ENCODE assay signal across 6 cellular contexts in genomic region chr15:40847225-40847961, GRCh38. TPM values are rescaled to one million over a fixed set of nuclear protein-coding genes. Genes with fewer than 3 reads are reported as not detected.
DNase-seq lines count a peak whose midpoint lies in the region; ATAC-seq and TF ChIP-seq lines count a peak whose summit lies in the region.

No MANE protein-coding gene starts in this region.

- ATAC-seq in PC-3 (peak; percentile 65), left ventricle myocardium superior (peak; percentile 81), HG03135 (IDR thresholded peaks at IDR 0.05; ENCODE audit: unreplicated experiment) (no peak)
- ATAC-seq in effector memory CD8-positive, alpha-beta T cell (replicated peaks), result no peak

- CTCF ChIA-PET in PC-3 (lab: Charles Lee), result interaction anchor here (0.6 to 2.8 kb wide), 3 partner anchors 10 to 45 kb away, joined by 3 to 11 read pairs (median 5); no protein-coding TSS in a partner anchor

- BruUV-seq in PC-3 (replicated peaks; lab: Mats Ljungman, UMichigan), result no TSS peak

- H3K9me3 Mint-ChIP-seq in effector memory CD8-positive, alpha-beta T cell, result no peaks in the 10 kb centered on the region

- peaks cover 15% of the 10 kb centered on the region; the same call in 1 of the 2 replicates for H3K36me3 ChIP-seq in PC-3 (ENCODE audit: low read depth, low read length)

- H3K4me3 Mint-ChIP-seq in effector memory CD8-positive, alpha-beta T cell, result no peak overlapping the region

- H3K4me3 ChIP-seq in PC-3 (ENCODE audit: low read length), result peak overlapping the region; percentile 88

- peaks cover 0 to 7% of the 10 kb centered on the region in 2 donors for H3K27me3 Mint-ChIP-seq in effector memory CD8-positive, alpha-beta T cell

- intact Hi-C loops in PC-3 (cut with micrococcal nuclease) (no loop called here), left ventricle myocardium superior (cut with micrococcal nuclease) (no loop called here)

- peaks cover 38% of the 10 kb centered on the region for H3K4me1 ChIP-seq in PC-3 (ENCODE audit: insufficient read depth, low read length)

- H3K36me3 Mint-ChIP-seq in effector memory CD8-positive, alpha-beta T cell (ENCODE audit: insufficient read depth), result no peaks in the 10 kb centered on the region

- no peak overlapping the region for H2AFZ ChIP-seq in PC-3 (ENCODE audit: low read length)

- no peaks in the 10 kb centered on the region for H3K27me3 ChIP-seq in PC-3 (ENCODE audit: low read length)

- H3K9me2 ChIP-seq in PC-3 (replicated peaks; ENCODE audit: low read length), result no peaks in the 10 kb centered on the region

- H3K27ac ChIP-seq in PC-3 (ENCODE audit: low read length), result peak overlapping the region; percentile 53

- POLR2A ChIA-PET in PC-3 (lab: Charles Lee; ENCODE audit: unreplicated experiment), result interaction anchor here (0.6 kb wide), 1 partner anchor 24 kb away, joined by 3 read pairs; no protein-coding TSS in a partner anchor

- H3K4me2 ChIP-seq in PC-3 (ENCODE audit: low read length), result peak overlapping the region; percentile 83

- no peaks in the 10 kb centered on the region for H3F3A ChIP-seq in PC-3 (ENCODE audit: low read length, unreplicated experiment)

- H3K9me3 ChIP-seq in PC-3 (ENCODE audit: low read length), result no peaks in the 10 kb centered on the region

- no peak for TF ChIP-seq CTCF in PC-3 (conservative IDR thresholded peaks at IDR 0.05; ENCODE audit: low read depth, low read length)

- peak; percentile 41 for DNase-seq in COLO829 (ENCODE audit: low spot score)
- peak; percentile 12 for DNase-seq in HCEC 1CT
- DNase-seq in PC-3, result peak; percentile 85
- DNase-seq in left ventricle myocardium superior, result peak; percentile 47
- DNase-seq in effector memory CD8-positive, alpha-beta T cell, result no peak

- H4K20me1 ChIP-seq in PC-3 (ENCODE audit: low read length), result peaks cover 19% of the 10 kb centered on the region; the same call in 1 of the 2 replicates

- peaks cover 85% of the 10 kb centered on the region for H3K79me2 ChIP-seq in PC-3 (ENCODE audit: low read length)

- peaks cover 4 to 12% of the 10 kb centered on the region in 2 donors for H3K4me1 Mint-ChIP-seq in effector memory CD8-positive, alpha-beta T cell (ENCODE audit: low read depth in 2 of 2)

- no peak overlapping the region for H3K27ac Mint-ChIP-seq in effector memory CD8-positive, alpha-beta T cell

- H3K9ac ChIP-seq in PC-3 (ENCODE audit: low read length), result peak overlapping the region; percentile 44

RNA-seq across cellular contexts. Expression of gene SPINT1, which starts 3.5 kb away (rescaled TPM):
- total RNA-seq in PC-3 (2014; rRNA removed), result 177 and 244 TPM in 2 replicates
- 1.0 TPM for total RNA-seq in left ventricle myocardium superior

RNA-seq across cellular contexts. Expression of gene PPP1R14D, which starts 18.9 kb away (rescaled TPM):
- total RNA-seq in PC-3 (2014; rRNA removed), result 0.33 TPM in 1 of 2 replicates, not detected in the other
- not detected for total RNA-seq in left ventricle myocardium superior

RNA-seq across cellular contexts. Expression of gene RHOV, which starts 26.6 kb away (rescaled TPM):
- 39.5 and 52.2 TPM in 2 replicates for total RNA-seq in PC-3 (2014; rRNA removed)
- not detected for total RNA-seq in left ventricle myocardium superior

RNA-seq across cellular contexts. Expression of gene DNAJC17, which starts 40.1 kb away (rescaled TPM):
- total RNA-seq in PC-3 (2014; rRNA removed) (51.2 and 53.3 TPM in 2 replicates), left ventricle myocardium superior (16.2 TPM)

RNA-seq across cellular contexts. Expression of gene ZFYVE19, which starts 40.5 kb away (rescaled TPM):
- total RNA-seq in PC-3 (2014; rRNA removed) (32.3 and 39.6 TPM in 2 replicates), left ventricle myocardium superior (30.9 TPM)

Comparison
In these comparisons a context has a peak if more than half of its experiments do, and no peak if none do; other contexts are left out.
1. DNase-seq: peak in COLO829 (single experiment), HCEC 1CT (single experiment), PC-3 (single experiment) and left ventricle myocardium superior (single experiment); none in effector memory CD8-positive, alpha-beta T cell (0 of 3).
2. ATAC-seq: peak in PC-3 (single experiment) and left ventricle myocardium superior (single experiment); none in HG03135 (single experiment) and effector memory CD8-positive, alpha-beta T cell (single experiment).
3. RNA of gene SPINT1, which starts 3.5 kb away (total RNA-seq): 177 to 244 TPM in PC-3; 1.0 TPM in left ventricle myocardium superior (single experiment); every median in the first group is over 10 times any median in the second.
4. RNA of gene RHOV, which starts 26.6 kb away (total RNA-seq): 39.5 to 52.2 TPM in PC-3; not detected in left ventricle myocardium superior (single experiment); every median in the first group is over 10 times any median in the second.